In the genomic region with DNA sequence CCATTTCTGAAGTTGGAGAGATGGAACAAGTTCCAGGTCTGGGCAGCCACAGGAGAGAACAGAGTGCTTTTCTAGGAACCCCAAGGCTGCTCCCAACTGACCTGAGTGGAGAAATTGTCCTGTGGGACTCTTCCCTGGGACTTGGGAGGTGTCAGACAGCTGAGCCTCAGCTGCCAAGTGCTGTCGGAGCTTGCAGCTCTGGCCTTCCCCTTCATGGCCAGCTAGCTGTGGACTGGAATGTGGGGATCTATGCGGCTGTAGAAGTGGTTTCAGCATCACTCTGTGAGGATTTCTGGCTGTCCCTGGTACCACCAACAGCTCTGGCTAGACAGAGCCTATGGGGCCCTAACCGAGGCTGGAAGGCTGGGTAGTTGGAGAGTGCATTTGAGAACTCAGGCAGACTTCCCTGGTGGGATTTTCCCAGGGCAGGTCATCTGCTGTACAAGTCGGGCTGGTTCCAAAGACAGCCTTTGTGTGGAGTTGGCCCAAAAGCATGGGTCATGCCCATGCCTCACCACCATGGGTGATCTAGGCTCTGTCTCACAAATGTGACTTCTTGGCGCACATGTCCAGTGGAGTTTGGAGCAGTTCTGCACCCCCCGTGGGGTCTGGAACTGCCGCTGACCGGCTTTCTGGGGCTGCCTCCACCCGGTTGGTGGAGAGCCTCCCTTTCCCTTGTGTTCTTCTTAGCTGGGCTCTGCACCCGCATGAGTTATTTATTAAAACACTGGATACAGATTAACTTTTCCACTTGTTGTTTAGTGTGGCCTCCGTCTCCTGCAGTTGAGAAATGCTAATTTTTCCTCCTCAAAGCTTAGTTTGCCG, we compare ENCODE assay signal across 18 cellular contexts. TPM values are rescaled to one million over a fixed set of nuclear protein-coding genes. Genes with fewer than 3 reads are reported as not detected.
DNase-seq lines count a peak whose midpoint lies in the region; ATAC-seq, FAIRE-seq and TF ChIP-seq lines count a peak whose summit lies in the region.
"Had no signal": no experiment of that assay in that cellular context is flagged by ENCODE, and none has a peak within 500 bp of the region (broad histone marks: within the 10 kb centered on the region; RNA-seq: fewer than 3 reads in every experiment).

No MANE protein-coding gene starts in this region.

- BruUV-seq in HepG2 (replicated peaks; lab: Mats Ljungman, UMichigan): no TSS peak

- no peak overlapping the region for H3K4me2 ChIP-seq in HepG2 (ENCODE audit: low read depth, low read length)
- H3K4me2 ChIP-seq: KMS-11 had no signal

- H3K9ac ChIP-seq in HepG2 (ENCODE audit: insufficient read depth, low read depth, low read length): no peak overlapping the region
- no peak overlapping the region for H3K9ac ChIP-seq in subcutaneous abdominal adipose tissue (ENCODE audit: low read length in 5 of 5)
- H3K9ac ChIP-seq: KMS-11 had no signal

- H3K9me3 Mint-ChIP-seq in nephron (no peaks in the 10 kb centered on the region), progenitor cell of endocrine pancreas (ENCODE audit: low read depth) (no peaks in the 10 kb centered on the region)
- H3K9me3 Mint-ChIP-seq: CD8-positive, alpha-beta T cell had no signal

- DNase-seq in right lobe of liver (no peak), HepG2 (ENCODE audit: low spot score) (no peak), glomerular visceral epithelial cell (ENCODE audit: extremely low spot score) (peak; percentile 46), BE2C (no peak), progenitor cell of endocrine pancreas (ENCODE audit: low spot score, unreplicated experiment) (no peak), SKM-1 (lab: John Stamatoyannopoulos, UW; ENCODE audit: unreplicated experiment) (no peak)
- DNase-seq: CD8-positive, alpha-beta T cell; DMS 273 treated with DMSO at 0.1 percent for 48 hours; NCI-H1092; NCI-H1694 treated with DMSO at 0.1 percent for 48 hours; NCI-H69; NK-92 treated with Interleukin-12 subunit alpha and Interleukin-12 subunit beta, amount 100 ng/mL, for 24 hours; OCI-M1 had no signal

- H3K4me1 ChIP-seq in right lobe of liver: peaks cover 0 to 19% (median 6%) of the 10 kb centered on the region in 4 donors
- peaks cover 10% of the 10 kb centered on the region for H3K4me1 ChIP-seq in HepG2 (ENCODE audit: insufficient read depth, low read length)
- peaks cover 6 to 25% (median 17%) of the 10 kb centered on the region in 5 donors for H3K4me1 ChIP-seq in subcutaneous abdominal adipose tissue (ENCODE audit: control insufficient read depth in 5 of 5, insufficient read depth in 5 of 5, low read length in 5 of 5)
- no peaks in the 10 kb centered on the region for H3K4me1 ChIP-seq in BE2C

- H4K20me1 ChIP-seq in HepG2 (ENCODE audit: insufficient read depth, low read length): no peaks in the 10 kb centered on the region

- peaks cover 0 to 16% (median 2%) of the 10 kb centered on the region in 4 donors for H3K36me3 ChIP-seq in right lobe of liver
- peaks cover 6 to 40% of the 10 kb centered on the region in 2 experiments for H3K36me3 ChIP-seq in HepG2 (replicated peaks in 1 of 2; ENCODE audit: control insufficient read depth in 1 of 2, insufficient read depth in 2 of 2, low read length in 2 of 2)
- peaks cover 5 to 39% (median 30%) of the 10 kb centered on the region in 5 donors for H3K36me3 ChIP-seq in subcutaneous abdominal adipose tissue (ENCODE audit: control insufficient read depth in 5 of 5, insufficient read depth in 5 of 5, low read length in 5 of 5)
- H3K36me3 ChIP-seq in BE2C: peaks cover 15% of the 10 kb centered on the region

- ATAC-seq in right lobe of liver (peak; percentile 27 to 73 (median 54)), HepG2 (no peak)
- ATAC-seq: CD8-positive, alpha-beta T cell had no signal

- H3K4me1 Mint-ChIP-seq in nephron (peaks cover 39% of the 10 kb centered on the region), progenitor cell of endocrine pancreas (ENCODE audit: low read depth) (no peaks in the 10 kb centered on the region)

- TF ChIP-seq EP300 in HepG2 (IDR thresholded peaks at IDR 0.05; ENCODE audit: low read depth in 2 of 2, low read length in 2 of 2) (no peak), HepG2 (CRISPR knock-in tag; IDR thresholded peaks at IDR 0.05; ENCODE audit: borderline replicate concordance) (no peak)

- no peak overlapping the region for H3K4me3 Mint-ChIP-seq in nephron
- H3K4me3 Mint-ChIP-seq in progenitor cell of endocrine pancreas (ENCODE audit: low read depth): no peak overlapping the region
- H3K4me3 Mint-ChIP-seq: B cell; CD8-positive, alpha-beta T cell had no signal

- CTCF ChIA-PET in HepG2 (lab: Yijun Ruan, JAX; ENCODE audit: low intra/inter-chr PET ratio, low total read pairs): no interaction called here

- H3K36me3 Mint-ChIP-seq in nephron (ENCODE audit: low read depth) (peaks cover 52% of the 10 kb centered on the region), progenitor cell of endocrine pancreas (ENCODE audit: insufficient read depth) (peaks cover 12% of the 10 kb centered on the region)

- H3K27me3 ChIP-seq in right lobe of liver: no peaks in the 10 kb centered on the region
- no peaks in the 10 kb centered on the region for H3K27me3 ChIP-seq in HepG2 (ENCODE audit: control insufficient read depth in 1 of 2, insufficient read depth in 2 of 2, low read length in 2 of 2)
- H3K27me3 ChIP-seq in subcutaneous abdominal adipose tissue (ENCODE audit: control insufficient read depth in 5 of 5, insufficient read depth in 4 of 5, low read length in 5 of 5): no peaks in the 10 kb centered on the region
- H3K27me3 ChIP-seq in BE2C: no peaks in the 10 kb centered on the region

- peak overlapping the region; percentile 85 to 96 (median 92) for H3K27ac Mint-ChIP-seq in nephron
- H3K27ac Mint-ChIP-seq in progenitor cell of endocrine pancreas: no peak overlapping the region
- H3K27ac Mint-ChIP-seq: B cell; CD8-positive, alpha-beta T cell had no signal

- POLR2A ChIA-PET in HepG2 (lab: Yijun Ruan, JAX): no interaction called here

- no peaks in the 10 kb centered on the region for H3K27me3 Mint-ChIP-seq in nephron (ENCODE audit: low read depth)
- H3K27me3 Mint-ChIP-seq in progenitor cell of endocrine pancreas: no peaks in the 10 kb centered on the region
- H3K27me3 Mint-ChIP-seq: B cell had no signal

- H3K4me3 ChIP-seq in right lobe of liver (no peak overlapping the region), HepG2 (replicated peaks in 1 of 3; ENCODE audit: insufficient read depth in 1 of 3, low read depth in 2 of 3, low read length in 3 of 3) (no peak overlapping the region), subcutaneous abdominal adipose tissue (ENCODE audit: low read depth in 1 of 5, low read length in 5 of 5) (no peak overlapping the region), BE2C (ENCODE audit: low read depth, low read length) (no peak overlapping the region)

- intact Hi-C loops in right lobe of liver (cut with DNase I) (no loop called here), HepG2 (cut with micrococcal nuclease; ENCODE audit: unreplicated experiment) (no loop called here)

- no peak for TF ChIP-seq CTCF in right lobe of liver (IDR thresholded peaks at IDR 0.05)
- TF ChIP-seq CTCF in HepG2 (CRISPR knock-in tag; IDR thresholded peaks at IDR 0.05): no peak
- no peak for TF ChIP-seq CTCF in nephron (IDR thresholded peaks at IDR 0.05; ENCODE audit: unreplicated experiment in 3 of 3)
- no peak for TF ChIP-seq CTCF in BE2C (IDR thresholded peaks at IDR 0.05; ENCODE audit: low read depth, low read length)
- no peak for TF ChIP-seq CTCF in progenitor cell of endocrine pancreas (IDR thresholded peaks at IDR 0.05; ENCODE audit: unreplicated experiment)

- no peak for TF ChIP-seq POLR2A in right lobe of liver (IDR thresholded peaks at IDR 0.05)
- TF ChIP-seq POLR2A in HepG2 (IDR thresholded peaks at IDR 0.05; ENCODE audit: insufficient read depth in 1 of 2, low read depth in 2 of 2, low read length in 2 of 2): no peak

- TF ChIP-seq RAD21 in HepG2 (CRISPR knock-in tag; IDR thresholded peaks at IDR 0.05): no peak

- H3K27ac ChIP-seq in right lobe of liver (no peak overlapping the region), HepG2 (ENCODE audit: extremely low read length, insufficient read depth, low read length) (no peak overlapping the region), subcutaneous abdominal adipose tissue (ENCODE audit: low read depth, low read length) (peak overlapping the region; percentile 44)
- H3K27ac ChIP-seq: KMS-11, RWPE1 had no signal

- FAIRE-seq in HepG2 (lab: Jason Lieb, UNC): no peak

- no peaks in the 10 kb centered on the region for H3K79me2 ChIP-seq in HepG2 (ENCODE audit: insufficient read depth, low read length)

- H3K9me3 ChIP-seq in right lobe of liver (no peaks in the 10 kb centered on the region), HepG2 (ENCODE audit: low read length) (no peaks in the 10 kb centered on the region), subcutaneous abdominal adipose tissue (ENCODE audit: control insufficient read depth in 5 of 5, low read length in 5 of 5) (no peaks in the 10 kb centered on the region), BE2C (no peaks in the 10 kb centered on the region; the same call in 1 of the 2 replicates)

- no peak overlapping the region for H2AFZ ChIP-seq in HepG2 (ENCODE audit: low read length)

- in situ Hi-C loops in HepG2 (cut with HindIII; ENCODE audit: extremely low pct_ligation_motif_present, low pct_unique_long_range_greater_than_20kb): no loop called here

- 43% methylated on average over 5 of the region's 12 CpGs for WGBS in right lobe of liver (ENCODE audit: insufficient coverage, low coverage, low lambda C conversion rate, missing lambda C conversion rate)
- 97% methylated on average over 9 of the region's 12 CpGs for WGBS in HepG2 (ENCODE audit: low lambda C conversion rate)

RNA-seq across cellular contexts. Expression of a gene that starts 10.9 kb away (rescaled TPM):
- total RNA-seq in right lobe of liver: 1 to 10 TPM; 4.2 to 6.2 (median 5.1) TPM
- total RNA-seq in HepG2 (2016; rRNA removed; fragmentation: Illumina TruSeq; extraction: Trizol): 2.9 and 4.0 TPM in 2 replicates
- 0.61 and 1.5 TPM in 2 replicates for total RNA-seq in HepG2 (2016; cell fraction: cytosol; rRNA removed; fragmentation: Illumina TruSeq; extraction: Trizol; ENCODE audit: low read depth)
- total RNA-seq in HepG2 (2016; cell fraction: insoluble cytoplasmic fraction; rRNA removed; fragmentation: Illumina TruSeq; extraction: Trizol): 2.6 and 3.8 TPM in 2 replicates
- 1.7 and 1.8 TPM in 2 replicates for total RNA-seq in HepG2 (2016; cell fraction: membrane; rRNA removed; fragmentation: Illumina TruSeq; extraction: Trizol)
- 3.5 and 3.9 TPM in 2 replicates for total RNA-seq in HepG2 (2016; cell fraction: nucleus; rRNA removed; fragmentation: Illumina TruSeq; extraction: Trizol)
- polyA plus RNA-seq in HepG2 (2011; rRNA removed): 5.5 and 6.7 TPM in 2 replicates
- polyA plus RNA-seq in HepG2 (2011; cell fraction: cytosol; rRNA removed): 4.9 and 5.6 TPM in 2 replicates
- polyA plus RNA-seq in HepG2 (2011; cell fraction: nucleus; rRNA removed): 5.9 and 6.9 TPM in 2 replicates
- polyA plus RNA-seq in HepG2 (2012): 5.4 and 5.8 TPM in 2 replicates
- polyA plus RNA-seq in HepG2 (2016; cell fraction: cytosol; fragmentation: Illumina TruSeq; extraction: Trizol; ENCODE audit: low read depth): 0.36 and 0.45 TPM in 2 replicates
- 5.4 and 6.5 TPM in 2 replicates for polyA plus RNA-seq in HepG2 (2016; cell fraction: insoluble cytoplasmic fraction; fragmentation: Illumina TruSeq; extraction: Trizol; ENCODE audit: low read depth)
- 1.2 and 1.4 TPM in 2 replicates for polyA plus RNA-seq in HepG2 (2016; cell fraction: membrane; fragmentation: Illumina TruSeq; extraction: Trizol; ENCODE audit: low read depth)
- 5.6 and 7.3 TPM in 2 replicates for polyA plus RNA-seq in HepG2 (2016; cell fraction: nucleus; fragmentation: Illumina TruSeq; extraction: Trizol; ENCODE audit: insufficient read depth, low read depth)
- 8.4 and 12.3 TPM in 2 replicates for polyA minus RNA-seq in HepG2 (2011; rRNA and poly(A)+ RNA removed; ENCODE audit: low replicate concordance)
- 4.6 and 5.1 TPM in 2 replicates for polyA minus RNA-seq in HepG2 (2011; cell fraction: cytosol; rRNA and poly(A)+ RNA removed)
- 4.8 and 5.7 TPM in 2 replicates for polyA minus RNA-seq in HepG2 (2011; cell fraction: nucleus; rRNA and poly(A)+ RNA removed)
- polyA plus RNA-seq in BE2C (2012; ENCODE audit: insufficient read depth, insufficient read length, low read depth): 21.3 TPM
- total RNA-seq in progenitor cell of endocrine pancreas: 23.0 and 25.8 TPM in 2 replicates

RNA-seq across cellular contexts. Expression of a gene that starts 12.2 kb away (rescaled TPM):
- 10 to 100 TPM; 25.6 to 47.9 (median 31.3) TPM for total RNA-seq in right lobe of liver
- total RNA-seq in HepG2 (2016; rRNA removed; fragmentation: Illumina TruSeq; extraction: Trizol): 62.8 and 69.4 TPM in 2 replicates
- 14.7 and 16.3 TPM in 2 replicates for total RNA-seq in HepG2 (2016; cell fraction: cytosol; rRNA removed; fragmentation: Illumina TruSeq; extraction: Trizol; ENCODE audit: low read depth)
- 63.0 and 73.2 TPM in 2 replicates for total RNA-seq in HepG2 (2016; cell fraction: insoluble cytoplasmic fraction; rRNA removed; fragmentation: Illumina TruSeq; extraction: Trizol)
- total RNA-seq in HepG2 (2016; cell fraction: membrane; rRNA removed; fragmentation: Illumina TruSeq; extraction: Trizol): 32.7 and 37.9 TPM in 2 replicates
- 35.2 and 40.1 TPM in 2 replicates for total RNA-seq in HepG2 (2016; cell fraction: nucleus; rRNA removed; fragmentation: Illumina TruSeq; extraction: Trizol)
- 59.6 and 75.9 TPM in 2 replicates for polyA plus RNA-seq in HepG2 (2011; rRNA removed)
- polyA plus RNA-seq in HepG2 (2011; cell fraction: cytosol; rRNA removed): 51.7 and 56.1 TPM in 2 replicates
- polyA plus RNA-seq in HepG2 (2011; cell fraction: nucleus; rRNA removed): 46.8 and 55.9 TPM in 2 replicates
- 33.3 and 42.9 TPM in 2 replicates for polyA plus RNA-seq in HepG2 (2012)
- polyA plus RNA-seq in HepG2 (2016; cell fraction: cytosol; fragmentation: Illumina TruSeq; extraction: Trizol; ENCODE audit: low read depth): 13.4 and 14.5 TPM in 2 replicates
- polyA plus RNA-seq in HepG2 (2016; cell fraction: insoluble cytoplasmic fraction; fragmentation: Illumina TruSeq; extraction: Trizol; ENCODE audit: low read depth): 64.8 and 71.3 TPM in 2 replicates
- polyA plus RNA-seq in HepG2 (2016; cell fraction: membrane; fragmentation: Illumina TruSeq; extraction: Trizol; ENCODE audit: low read depth): 24.6 and 24.8 TPM in 2 replicates
- polyA plus RNA-seq in HepG2 (2016; cell fraction: nucleus; fragmentation: Illumina TruSeq; extraction: Trizol; ENCODE audit: insufficient read depth, low read depth): 49.5 and 54.0 TPM in 2 replicates
- polyA minus RNA-seq in HepG2 (2011; rRNA and poly(A)+ RNA removed; ENCODE audit: low replicate concordance): 150 and 215 TPM in 2 replicates
- 37.5 and 44.2 TPM in 2 replicates for polyA minus RNA-seq in HepG2 (2011; cell fraction: cytosol; rRNA and poly(A)+ RNA removed)
- polyA minus RNA-seq in HepG2 (2011; cell fraction: nucleus; rRNA and poly(A)+ RNA removed): 29.6 and 42.6 TPM in 2 replicates
- polyA plus RNA-seq in BE2C (2012; ENCODE audit: insufficient read depth, insufficient read length, low read depth): 155 TPM
- total RNA-seq in progenitor cell of endocrine pancreas: 87.2 and 104 TPM in 2 replicates
